In genomic region chr6:27374824-27375612, GRCh38 we compare ENCODE assay signal across 8 cellular contexts. TPM values are rescaled to one million over a fixed set of nuclear protein-coding genes. Genes with fewer than 3 reads are reported as not detected.
DNase-seq lines count a peak whose midpoint lies in the region; ATAC-seq and TF ChIP-seq lines count a peak whose summit lies in the region.

No MANE protein-coding gene starts in this region.

- no peaks in the 10 kb centered on the region for H3K79me2 ChIP-seq in Loucy (ENCODE audit: insufficient read depth, low read length)

- H3K36me3 ChIP-seq in Loucy (ENCODE audit: insufficient read depth, low read length), result no peaks in the 10 kb centered on the region
- no peaks in the 10 kb centered on the region for H3K36me3 ChIP-seq in breast epithelium

- H3K4me2 ChIP-seq in Loucy (ENCODE audit: low read depth, low read length, poor library complexity, severe bottlenecking), result peak overlapping the region; percentile 76

- no peaks in the 10 kb centered on the region for H3K9me3 ChIP-seq in Loucy (ENCODE audit: insufficient read depth, low read depth, low read length)
- no peaks in the 10 kb centered on the region for H3K9me3 ChIP-seq in breast epithelium

- H4K20me1 ChIP-seq in Loucy (ENCODE audit: insufficient read depth, low read length, poor library complexity, severe bottlenecking), result no peaks in the 10 kb centered on the region

- H2AFZ ChIP-seq in Loucy (ENCODE audit: low read length), result peak overlapping the region; percentile 94

- no peaks in the 10 kb centered on the region for H3F3A ChIP-seq in Loucy (ENCODE audit: low read depth)

- H3K27ac ChIP-seq in VCaP, result peak overlapping the region; percentile 74
- peak overlapping the region; percentile 82 to 92 for H3K27ac ChIP-seq in breast epithelium

- H3K9ac ChIP-seq in Loucy (ENCODE audit: low read depth, low read length, poor library complexity, severe bottlenecking), result peak overlapping the region; percentile 55

- DNase-seq in breast epithelium (ENCODE audit: low spot score in 2 of 2), result peak; percentile 79 to 83
- peak; percentile 83 for DNase-seq in sciatic nerve (ENCODE audit: low spot score)
- no peak for DNase-seq in UCSD-AML1 (lab: John Stamatoyannopoulos, UW; ENCODE audit: unreplicated experiment)
- no peak for DNase-seq in NCI-H187 treated with DMSO at 0.1 percent for 48 hours (lab: John Stamatoyannopoulos, UW)

- intact Hi-C loops in breast epithelium (cut with DNase I; ENCODE audit: low total_unique reads), result loop anchor here (5.0 kb wide), 1 partner anchor 1293 kb away; no protein-coding TSS in a partner anchor
- intact Hi-C loops in sciatic nerve (cut with DNase I), result no loop called here

- H3K4me1 ChIP-seq in Loucy (ENCODE audit: insufficient read depth, low read length, poor library complexity, severe bottlenecking) (no peaks in the 10 kb centered on the region), breast epithelium (no peaks in the 10 kb centered on the region)

- no peak for TF ChIP-seq POLR2A in breast epithelium (IDR thresholded peaks at IDR 0.05)

- H3K4me3 ChIP-seq in Loucy (ENCODE audit: low read length, poor library complexity, severe bottlenecking) (peak overlapping the region; percentile 73), breast epithelium (peak overlapping the region; percentile 56 to 78 (median 77)), iPS-11a (ENCODE audit: low read depth, low read length) (peak overlapping the region; percentile 87)

- H3K27me3 ChIP-seq in Loucy (ENCODE audit: insufficient read depth, low read length, poor library complexity, severe bottlenecking), result no peaks in the 10 kb centered on the region
- no peaks in the 10 kb centered on the region for H3K27me3 ChIP-seq in breast epithelium

- TF ChIP-seq CTCF in Loucy (conservative IDR thresholded peaks at IDR 0.05; ENCODE audit: low read length), result no peak
- no peak for TF ChIP-seq CTCF in VCaP (conservative IDR thresholded peaks at IDR 0.05)
- no peak for TF ChIP-seq CTCF in breast epithelium (IDR thresholded peaks at IDR 0.05)

- no peaks in the 10 kb centered on the region for H3K9me2 ChIP-seq in Loucy (replicated peaks; ENCODE audit: low read depth, low read length)

- ATAC-seq in GM18498 (IDR thresholded peaks at IDR 0.05; ENCODE audit: unreplicated experiment), result peak; percentile 73
- ATAC-seq in sciatic nerve, result peak; percentile 99

RNA-seq across cellular contexts. Expression of gene ZNF391, which starts 13.5 kb away (rescaled TPM):
- total RNA-seq in breast epithelium, result 1 to 10 TPM; 2.1 to 5.9 (median 5.2) TPM
- 7.1 TPM for total RNA-seq in sciatic nerve

Comparison
In these comparisons a context has a peak if more than half of its experiments do, and no peak if none do; other contexts are left out.
1. DNase-seq: peak in breast epithelium (2 of 2) and sciatic nerve (single experiment); none in UCSD-AML1 (single experiment) and NCI-H187 treated with DMSO at 0.1 percent for 48 hours (single experiment).
2. Peak in every context shown above with its lines, with median percentiles within 50 percentile points of each other: H3K4me3 ChIP-seq.